In the genomic region with DNA sequence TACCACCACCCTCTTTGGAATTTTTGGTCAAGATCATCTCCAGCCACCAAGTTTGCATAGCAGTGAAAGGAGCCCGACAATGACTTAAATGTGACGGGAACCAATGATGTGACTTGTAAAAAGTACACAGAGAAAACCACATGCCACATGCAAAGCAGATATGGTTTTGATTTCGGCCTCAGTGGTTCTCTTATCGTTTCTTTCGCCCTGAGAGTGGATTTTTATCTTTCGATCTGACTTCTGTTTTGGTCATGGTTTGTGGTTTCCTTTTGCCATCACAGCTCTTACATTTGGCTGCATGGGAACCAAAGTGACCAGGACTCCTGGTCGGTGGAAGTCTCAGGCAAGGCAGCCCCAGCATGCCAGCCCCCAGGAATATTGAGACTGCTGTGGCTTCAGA, we compare ENCODE assay signal across 8 cellular contexts. TPM values are rescaled to one million over a fixed set of nuclear protein-coding genes. Genes with fewer than 3 reads are reported as not detected.
A peak's percentile ranks its signal among the peaks of the same experiment; 100 is the strongest.
DNase-seq lines count a peak whose midpoint lies in the region; ATAC-seq, FAIRE-seq and TF ChIP-seq lines count a peak whose summit lies in the region.

No MANE protein-coding gene starts in this region.

- no peak overlapping the region for H3K27ac Mint-ChIP-seq in memory B cell

- H3K9me3 ChIP-seq in MM.1S (replicated peaks; ENCODE audit: insufficient read depth, low read length), result no peaks in the 10 kb centered on the region
- no peaks in the 10 kb centered on the region for H3K9me3 ChIP-seq in PC-3 (ENCODE audit: low read length)
- H3K9me3 ChIP-seq in small intestine (ENCODE audit: control insufficient read depth, low read depth), result no peaks in the 10 kb centered on the region
- no peaks in the 10 kb centered on the region for H3K9me3 ChIP-seq in neuronal stem cell (replicated peaks in 1 of 2; ENCODE audit: control insufficient read depth in 2 of 2, insufficient read depth in 1 of 2, low read depth in 1 of 2, low read length in 2 of 2)

- H2AFZ ChIP-seq in MM.1S (ENCODE audit: low read length) (no peak overlapping the region), PC-3 (ENCODE audit: low read length) (no peak overlapping the region), neuronal stem cell (ENCODE audit: low read length) (no peak overlapping the region)

- no peak for TF ChIP-seq CTCF in MM.1S (IDR thresholded peaks at IDR 0.05; ENCODE audit: low read length)
- no peak for TF ChIP-seq CTCF in PC-3 (conservative IDR thresholded peaks at IDR 0.05; ENCODE audit: low read depth, low read length)

- H2BK120ac ChIP-seq in neuronal stem cell (ENCODE audit: low read depth, low read length), result no peak overlapping the region

- FAIRE-seq in GM18507 (lab: Jason Lieb, UNC) (peak; percentile 94), small intestine (lab: Jason Lieb, UNC) (no peak)

- no peak overlapping the region for H3K14ac ChIP-seq in neuronal stem cell (ENCODE audit: low read length)

- POLR2A ChIA-PET in PC-3 (lab: Charles Lee; ENCODE audit: unreplicated experiment), result no interaction called here

- intact Hi-C loops in head of caudate nucleus (cut with DNase I) (no loop called here), PC-3 (cut with micrococcal nuclease) (no loop called here)

- DNase-seq in GM18507 (ENCODE audit: extremely low spot score, insufficient read length, low read depth) (peak; percentile 39), MM.1S (peak; percentile 92), memory B cell (ENCODE audit: low spot score in 2 of 2) (no peak), head of caudate nucleus (no peak), PC-3 (no peak), small intestine (no peak), neuronal stem cell (ENCODE audit: low spot score) (no peak)

- no peak overlapping the region for H4K91ac ChIP-seq in neuronal stem cell (ENCODE audit: low read depth, low read length, poor library complexity)

- H3K27me3 Mint-ChIP-seq in memory B cell, result peaks cover 19% of the 10 kb centered on the region

- H3K18ac ChIP-seq in neuronal stem cell (ENCODE audit: low read length), result no peak overlapping the region

- H3K4me1 ChIP-seq in MM.1S (ENCODE audit: low read length), result peaks cover 4% of the 10 kb centered on the region
- H3K4me1 ChIP-seq in PC-3 (ENCODE audit: insufficient read depth, low read length), result no peaks in the 10 kb centered on the region
- H3K4me1 ChIP-seq in small intestine (ENCODE audit: control insufficient read depth in 2 of 2, insufficient read depth in 1 of 2, low read depth in 1 of 2, low read length in 1 of 2), result peaks cover 2 to 16% of the 10 kb centered on the region in 2 donors
- H3K4me1 ChIP-seq in neuronal stem cell (ENCODE audit: control insufficient read depth in 2 of 2, insufficient read depth in 1 of 2, low read depth in 1 of 2, low read length in 2 of 2), result peaks cover 0 to 28% of the 10 kb centered on the region in 2 donors

- no peaks in the 10 kb centered on the region for H3K9me3 Mint-ChIP-seq in memory B cell

- H3K4me1 Mint-ChIP-seq in memory B cell, result peaks cover 12% of the 10 kb centered on the region

- H3K4me2 ChIP-seq in MM.1S (ENCODE audit: low read depth, low read length), result no peak overlapping the region
- H3K4me2 ChIP-seq in PC-3 (ENCODE audit: low read length), result no peak overlapping the region
- no peak overlapping the region for H3K4me2 ChIP-seq in neuronal stem cell (ENCODE audit: insufficient read depth, low read length, poor library complexity, severe bottlenecking)

- no peak overlapping the region for H3K4ac ChIP-seq in neuronal stem cell (ENCODE audit: low read length)

- CTCF ChIA-PET in PC-3 (lab: Charles Lee), result no interaction called here

- no peaks in the 10 kb centered on the region for H3K36me3 ChIP-seq in MM.1S (replicated peaks; ENCODE audit: insufficient read depth, low read length)
- peaks cover 10% of the 10 kb centered on the region; the same call in 1 of the 2 replicates for H3K36me3 ChIP-seq in PC-3 (ENCODE audit: low read depth, low read length)
- peaks cover 2 to 6% of the 10 kb centered on the region in 2 donors for H3K36me3 ChIP-seq in small intestine (ENCODE audit: control insufficient read depth in 2 of 2, insufficient read depth in 2 of 2, low read length in 2 of 2)
- H3K36me3 ChIP-seq in neuronal stem cell (replicated peaks in 1 of 2; ENCODE audit: control insufficient read depth in 2 of 2, insufficient read depth in 2 of 2, low read length in 2 of 2), result peaks cover 0 to 63% of the 10 kb centered on the region in 2 donors

- H3K4me3 ChIP-seq in MM.1S (ENCODE audit: low read length), result no peak overlapping the region
- no peak overlapping the region for H3K4me3 ChIP-seq in PC-3 (ENCODE audit: low read length)
- no peak overlapping the region for H3K4me3 ChIP-seq in small intestine (ENCODE audit: low read depth in 1 of 2, low read length in 2 of 2)
- no peak overlapping the region for H3K4me3 ChIP-seq in neuronal stem cell (ENCODE audit: low read length in 2 of 2)

- no peak overlapping the region for H3K4me3 Mint-ChIP-seq in memory B cell

- no peak overlapping the region for H3K23ac ChIP-seq in neuronal stem cell (ENCODE audit: low read depth, low read length, poor library complexity)

- H3K79me2 ChIP-seq in MM.1S (ENCODE audit: low read length) (no peaks in the 10 kb centered on the region), PC-3 (ENCODE audit: low read length) (peaks cover 86% of the 10 kb centered on the region)

- ATAC-seq in GM21737 (IDR thresholded peaks at IDR 0.05; ENCODE audit: unreplicated experiment) (peak; percentile 97), memory B cell (ENCODE audit: low read depth) (peak; percentile 87), PC-3 (no peak)

- H3K27me3 ChIP-seq in MM.1S (replicated peaks; ENCODE audit: insufficient read depth, low read length) (peaks cover 92% of the 10 kb centered on the region), PC-3 (ENCODE audit: low read length) (no peaks in the 10 kb centered on the region), small intestine (ENCODE audit: control insufficient read depth in 2 of 2, insufficient read depth in 2 of 2, low read length in 2 of 2) (no peaks in the 10 kb centered on the region), neuronal stem cell (ENCODE audit: control insufficient read depth in 3 of 3, insufficient read depth in 3 of 3, low read depth in 1 of 3, low read length in 3 of 3) (no peaks in the 10 kb centered on the region)

- no peaks in the 10 kb centered on the region for H3K9me2 ChIP-seq in MM.1S (replicated peaks; ENCODE audit: insufficient read depth, low read length)
- H3K9me2 ChIP-seq in PC-3 (replicated peaks; ENCODE audit: low read length), result no peaks in the 10 kb centered on the region

- H3K9ac ChIP-seq in MM.1S (ENCODE audit: low read length), result no peak overlapping the region
- no peak overlapping the region for H3K9ac ChIP-seq in PC-3 (ENCODE audit: low read length)
- no peak overlapping the region for H3K9ac ChIP-seq in neuronal stem cell (ENCODE audit: low read depth, low read length, poor library complexity)

- H3F3A ChIP-seq in MM.1S (ENCODE audit: insufficient read depth, low read length) (peaks cover 12% of the 10 kb centered on the region; the same call in 1 of the 2 replicates), PC-3 (ENCODE audit: low read length, unreplicated experiment) (no peaks in the 10 kb centered on the region)

- no peak overlapping the region for H2AK5ac ChIP-seq in neuronal stem cell (ENCODE audit: low read depth, low read length)

- BruUV-seq in PC-3 (replicated peaks; lab: Mats Ljungman, UMichigan), result no TSS peak

- no peak overlapping the region for H3K27ac ChIP-seq in MM.1S (ENCODE audit: low read length)
- no peak overlapping the region for H3K27ac ChIP-seq in PC-3 (ENCODE audit: low read length)
- no peak overlapping the region for H3K27ac ChIP-seq in small intestine (ENCODE audit: low read depth in 1 of 2, low read length in 1 of 2)
- H3K27ac ChIP-seq in neuronal stem cell (replicated peaks; ENCODE audit: low read length), result no peak overlapping the region

- H4K8ac ChIP-seq in neuronal stem cell (ENCODE audit: low read depth, low read length), result no peak overlapping the region

- peaks cover 19% of the 10 kb centered on the region for H4K20me1 ChIP-seq in MM.1S (ENCODE audit: insufficient read depth, low read length)
- H4K20me1 ChIP-seq in PC-3 (ENCODE audit: low read length), result peaks cover 10% of the 10 kb centered on the region; the same call in 1 of the 2 replicates

- WGBS in small intestine, 3 donors, result 67 to 84% (median 70%) methylated on average over 7 of the region's 7 CpGs
- WGBS in neuronal stem cell (ENCODE audit: extremely low coverage in 2 of 2, insufficient read length in 2 of 2, insufficient replicate concordance in 1 of 2), 2 donors, result no CpG with 5 or more reads among the region's 7 CpGs

- no peak overlapping the region for H2BK12ac ChIP-seq in neuronal stem cell (ENCODE audit: low read length)

- no peak overlapping the region for H2BK5ac ChIP-seq in neuronal stem cell (ENCODE audit: low read length)

- no peaks in the 10 kb centered on the region for H3K36me3 Mint-ChIP-seq in memory B cell

- no peak overlapping the region for H2BK15ac ChIP-seq in neuronal stem cell (ENCODE audit: low read length)

- H3K79me1 ChIP-seq in neuronal stem cell (ENCODE audit: low read depth, low read length), result peaks cover 1% of the 10 kb centered on the region

RNA-seq across cellular contexts. Expression of gene TCF7L2, which starts 31.5 kb away (rescaled TPM):
- 14.3 and 16.1 TPM in 2 replicates for total RNA-seq in PC-3 (2014; rRNA removed)
- 10 to 100 TPM; 13.2 to 21.5 (median 16.2) TPM for polyA plus RNA-seq in small intestine
- 67.4 TPM for polyA plus RNA-seq in neuronal stem cell (2013, experiment 1 of 2)
- polyA plus RNA-seq in neuronal stem cell (2013, experiment 2 of 2), result 70.5 TPM

Comparison
In these comparisons a context has a peak if more than half of its experiments do, and no peak if none do; other contexts are left out.
1. DNase-seq: peak in GM18507 (single experiment) and MM.1S (single experiment); none in memory B cell (0 of 2), head of caudate nucleus (0 of 42), PC-3 (single experiment), small intestine (single experiment) and neuronal stem cell (single experiment).